ENCODE assay signal across 17 cellular contexts in the genomic region with DNA sequence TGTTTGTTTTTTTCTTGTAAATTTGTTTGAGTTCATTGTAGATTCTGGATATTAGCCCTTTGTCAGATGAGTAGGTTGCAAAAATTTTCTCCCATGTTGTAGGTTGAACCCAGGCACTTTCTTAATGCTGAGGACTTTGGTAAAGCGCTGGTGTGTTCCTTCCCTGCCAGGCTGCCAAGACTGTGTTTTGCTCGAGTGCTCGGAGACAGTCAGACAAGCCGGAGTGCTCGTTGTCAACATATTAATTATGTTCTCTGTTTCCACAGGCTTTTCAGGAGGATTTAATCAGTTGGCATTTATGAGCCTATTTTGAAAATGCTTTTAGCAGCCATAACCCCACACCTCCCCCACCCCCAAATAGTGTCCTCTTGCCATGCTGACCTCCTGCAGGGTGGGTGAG.
"Had no signal": no experiment of that assay in that cellular context is flagged by ENCODE, and none has a peak within 500 bp of the region (broad histone marks: within the 10 kb centered on the region; RNA-seq: fewer than 3 reads in every experiment).

No MANE protein-coding gene starts in this region.

- H3K4me3 Mint-ChIP-seq: activated CD4-positive, alpha-beta T cell treated with anti-CD3 and anti-CD28 coated beads, Interleukin-2, amount 10 ng/mL, durations not matched to agents 24 days and 14 days; activated T-helper 17 cell treated with anti-CD3 and anti-CD28 coated beads, Interleukin-2, amount 50 U/mL, for 72 hours; central memory CD8-positive, alpha-beta T cell; dendritic cell treated with granulocyte-macrophage colony-stimulating factor and Interleukin-4, amounts not matched to agents 40 ng/mL and 50 ng/mL, for 4 days; endodermal cell; natural killer cell had no signal

- DNase-seq: activated CD4-positive, alpha-beta T cell treated with anti-CD3 and anti-CD28 coated beads, Interleukin-2, amount 10 ng/mL, durations not matched to agents 24 days and 14 days; activated naive CD4-positive, alpha-beta T cell treated with anti-CD3 and anti-CD28 coated beads, Interleukin-2, amount 50 U/mL, for 16 hours; adrenal gland; endodermal cell; erythroblast; left colon; mucosa of descending colon; natural killer cell; stimulated activated CD4-positive, alpha-beta T cell treated with anti-CD3 and anti-CD28 coated beads, Interleukin-2, amount 100 ng/mL, for 24 hours; stimulated activated naive CD4-positive, alpha-beta T cell treated with Interleukin-2 at 50 U/mL for 16 hours; T-helper 1 cell; upper lobe of right lung; WERI-Rb-1 had no signal

- H3K9me3 Mint-ChIP-seq: activated CD4-positive, alpha-beta T cell treated with anti-CD3 and anti-CD28 coated beads, Interleukin-2, amount 10 ng/mL, durations not matched to agents 24 days and 14 days; activated T-helper 17 cell treated with anti-CD3 and anti-CD28 coated beads, Interleukin-2, amount 50 U/mL, for 72 hours; central memory CD8-positive, alpha-beta T cell; dendritic cell treated with granulocyte-macrophage colony-stimulating factor and Interleukin-4, amounts not matched to agents 40 ng/mL and 50 ng/mL, for 4 days; natural killer cell had no signal

- H3K36me3 Mint-ChIP-seq: natural killer cell had no signal

- H3K9me3 ChIP-seq: adrenal gland, mucosa of descending colon, upper lobe of right lung had no signal

- H3K36me3 ChIP-seq: adrenal gland, upper lobe of right lung had no signal

- H3K4me3 ChIP-seq: adrenal gland, lung, mucosa of descending colon, upper lobe of right lung had no signal

- H3K27ac Mint-ChIP-seq: activated CD4-positive, alpha-beta T cell treated with anti-CD3 and anti-CD28 coated beads, Interleukin-2, amount 10 ng/mL, durations not matched to agents 24 days and 14 days; activated T-helper 17 cell treated with anti-CD3 and anti-CD28 coated beads, Interleukin-2, amount 50 U/mL, for 72 hours; dendritic cell treated with granulocyte-macrophage colony-stimulating factor and Interleukin-4, amounts not matched to agents 40 ng/mL and 50 ng/mL, for 4 days; endodermal cell; natural killer cell had no signal

- H3K27ac ChIP-seq: adrenal gland, upper lobe of right lung, WERI-Rb-1 had no signal

- H3K27me3 ChIP-seq: upper lobe of right lung had no signal
